Comparison of ENCODE assay signal across 10 cellular contexts in the genomic region with DNA sequence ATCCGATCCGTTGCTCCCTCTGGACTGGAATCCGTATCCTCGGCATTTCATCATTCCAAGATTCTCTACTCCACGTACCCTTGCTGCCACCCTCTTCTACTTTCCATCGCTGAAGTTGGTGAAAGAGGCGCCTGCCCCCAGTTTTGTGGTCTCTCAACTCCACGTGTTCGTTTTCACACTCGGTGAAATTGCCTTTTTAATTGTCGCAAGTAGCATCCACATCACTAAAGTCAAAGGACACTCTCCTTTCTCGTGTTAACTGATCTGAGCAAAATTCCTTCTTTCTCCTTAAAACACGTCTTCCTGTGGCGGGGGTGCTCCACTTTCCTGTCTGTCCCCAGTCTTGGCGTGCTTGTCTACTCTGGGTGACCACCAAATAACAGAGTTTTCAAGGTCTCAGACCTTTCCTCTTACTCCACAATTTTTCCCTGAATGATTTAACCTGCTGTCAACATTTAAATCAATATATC. TPM values are rescaled to one million over a fixed set of nuclear protein-coding genes. Genes with fewer than 3 reads are reported as not detected.
DNase-seq lines count a peak whose midpoint lies in the region; ATAC-seq, FAIRE-seq and TF ChIP-seq lines count a peak whose summit lies in the region.
"Had no signal": no experiment of that assay in that cellular context is flagged by ENCODE, and none has a peak within 500 bp of the region (broad histone marks: within the 10 kb centered on the region; RNA-seq: fewer than 3 reads in every experiment).

No MANE protein-coding gene starts in this region.

- POLR2A ChIA-PET in GM12878 (lab: Charles Lee), result no interaction called here

- H2AFZ ChIP-seq in GM12878 (ENCODE audit: control insufficient read depth, low read depth, low read length), result peak overlapping the region; percentile 88

- no peak for TF ChIP-seq POLR2A in GM12878 (IDR thresholded peaks at IDR 0.05; ENCODE audit: low read depth, low read length)

- no peak for TF ChIP-seq RAD21 in GM12878 (IDR thresholded peaks at IDR 0.05; ENCODE audit: insufficient read depth, low read depth, low read length)

- intact Hi-C loops in heart right ventricle (cut with DNase I) (loop anchor here in 2 of 10 donors (2.0 to 10.0 kb wide), 2 partner anchors 103 to 591 kb away; a partner anchor contains a TSS), left ventricle myocardium superior (cut with micrococcal nuclease) (no loop called here), GM12878 (cut with micrococcal nuclease; ENCODE audit: unreplicated experiment) (loop anchor here (1.0 kb wide), 1 partner anchor 86 kb away; no protein-coding TSS in a partner anchor), aorta (cut with DNase I) (no loop called here), posterior cingulate gyrus (cut with DNase I) (no loop called here)

- no peak for TF ChIP-seq EP300 in GM12878 (IDR thresholded peaks at IDR 0.05; ENCODE audit: borderline replicate concordance in 1 of 2, control insufficient read depth in 1 of 2, low read depth in 2 of 2, low read length in 2 of 2)

- H3K27me3 ChIP-seq in heart right ventricle (peaks cover 0 to 9% (median 0%) of the 10 kb centered on the region in 7 donors), GM12878 (replicated peaks in 1 of 2; ENCODE audit: control insufficient read depth in 2 of 2, insufficient read depth in 2 of 2, low read length in 1 of 2) (no peaks in the 10 kb centered on the region), mucosa of rectum (ENCODE audit: control insufficient read depth in 2 of 2, insufficient read depth in 2 of 2, low read length in 2 of 2) (no peaks in the 10 kb centered on the region), aorta (ENCODE audit: control insufficient read depth in 1 of 2, insufficient read depth in 2 of 2, low read length in 1 of 2) (no peaks in the 10 kb centered on the region)

- peaks cover 15% of the 10 kb centered on the region for H3K79me2 ChIP-seq in GM12878 (ENCODE audit: control insufficient read depth, insufficient read depth, low read length)

- H3K27ac ChIP-seq in heart right ventricle (peak overlapping the region in 2 of 10 donors; percentile 84 to 88), GM12878 (ENCODE audit: control insufficient read depth, insufficient read depth) (peak overlapping the region; percentile 74), mucosa of rectum (ENCODE audit: low read depth in 2 of 2, low read length in 2 of 2) (no peak overlapping the region), aorta (ENCODE audit: low read depth in 1 of 2, low read length in 2 of 2) (no peak overlapping the region)

- BruUV-seq in GM12878 (replicated peaks; lab: Mats Ljungman, UMichigan), result no TSS peak

- DNase-seq in heart right ventricle, result no peak
- DNase-seq in left ventricle myocardium superior, result no peak
- no peak for DNase-seq in GM12878 (ENCODE audit: low read depth, low spot score)
- DNase-seq in aorta, result no peak
- DNase-seq in GF-D8 (lab: John Stamatoyannopoulos, UW), result no peak
- no peak for DNase-seq in LoVo (ENCODE audit: low spot score)
- DNase-seq in posterior cingulate gyrus, result no peak
- DNase-seq: NCI-H82 had no signal

- H3K4me1 ChIP-seq in heart right ventricle (peaks cover 0 to 22% (median 11%) of the 10 kb centered on the region in 9 donors), GM12878 (ENCODE audit: control insufficient read depth, insufficient read depth, low read length) (peaks cover 5% of the 10 kb centered on the region), mucosa of rectum (ENCODE audit: control insufficient read depth in 2 of 2, insufficient read depth in 2 of 2, low read length in 2 of 2) (peaks cover 13% of the 10 kb centered on the region in 2 donors), aorta (ENCODE audit: control insufficient read depth in 1 of 2, insufficient read depth in 2 of 2, low read length in 2 of 2) (no peaks in the 10 kb centered on the region)

- H4K20me1 ChIP-seq in GM12878 (ENCODE audit: control insufficient read depth, insufficient read depth), result no peaks in the 10 kb centered on the region

- SMC1A ChIA-PET in GM12878 (lab: Charles Lee; ENCODE audit: uncharacterized antibody, unreplicated experiment), result interaction anchor here (0.7 kb wide), 1 partner anchor 331 kb away, joined by 3 read pairs; no protein-coding TSS in a partner anchor

- H3K4me3 ChIP-seq in heart right ventricle (peak overlapping the region in 9 of 10 donors; percentile 66 to 100 (median 83)), GM12878 (peak overlapping the region; percentile 81), mucosa of rectum (ENCODE audit: low read length in 2 of 2) (peak overlapping the region; percentile 77 to 88), aorta (ENCODE audit: low read length in 2 of 2) (peak overlapping the region; percentile 82 to 83)

- ATAC-seq in heart right ventricle (no peak), left ventricle myocardium superior (no peak), GM12878 (no peak), aorta (ENCODE audit: low FRiP score) (no peak)

- in situ Hi-C loops in GM12878 (cut with MboI), result no loop called here

- FAIRE-seq in GM12878 (lab: Jason Lieb, UNC), result no peak
- FAIRE-seq: G401.6 had no signal

- H3K9me3 ChIP-seq in heart right ventricle, result no peaks in the 10 kb centered on the region
- no peaks in the 10 kb centered on the region for H3K9me3 ChIP-seq in GM12878 (replicated peaks; ENCODE audit: control insufficient read depth, insufficient read depth, low read length)
- H3K9me3 ChIP-seq in mucosa of rectum (ENCODE audit: control insufficient read depth in 2 of 2, low read length in 2 of 2), result no peaks in the 10 kb centered on the region
- H3K9me3 ChIP-seq in aorta (ENCODE audit: control insufficient read depth, low read length), result no peaks in the 10 kb centered on the region

- WGBS in heart right ventricle, 2 donors, result 13 to 14% methylated on average over 15 of the region's 15 CpGs
- 23% methylated on average over 15 of the region's 15 CpGs for WGBS in GM12878 (ENCODE audit: insufficient coverage, insufficient replicate concordance, low lambda C conversion rate, missing lambda C conversion rate)
- 13% methylated on average over 15 of the region's 15 CpGs for WGBS in aorta, 2 donors

- RAD21 ChIA-PET in GM12878 (lab: Charles Lee; ENCODE audit: unreplicated experiment), result no interaction called here

- H3K4me2 ChIP-seq in GM12878 (ENCODE audit: control insufficient read depth, insufficient read depth), result peak overlapping the region; percentile 97

- TF ChIP-seq CTCF in heart right ventricle (IDR thresholded peaks at IDR 0.05) (no peak), GM12878 (IDR thresholded peaks at IDR 0.05 in 2 of 3, conservative IDR thresholded peaks at IDR 0.05 in 1 of 3; ENCODE audit: control insufficient read depth in 2 of 3, extremely low read depth in 1 of 3, insufficient read depth in 1 of 3, low read depth in 3 of 3, low read length in 3 of 3) (no peak)

- H3K9ac ChIP-seq in GM12878 (ENCODE audit: control insufficient read depth, insufficient read depth, low read length) (peak overlapping the region; percentile 77), mucosa of rectum (ENCODE audit: low read depth in 1 of 2, low read length in 2 of 2) (peak overlapping the region in 1 of 2 donors; percentile 74)

- H3K36me3 ChIP-seq in heart right ventricle (no peaks in the 10 kb centered on the region), GM12878 (ENCODE audit: control insufficient read depth in 2 of 2, insufficient read depth in 2 of 2, low read length in 1 of 2) (no peaks in the 10 kb centered on the region), mucosa of rectum (ENCODE audit: control insufficient read depth in 2 of 2, insufficient read depth in 2 of 2, low read length in 2 of 2) (no peaks in the 10 kb centered on the region), aorta (ENCODE audit: control insufficient read depth in 1 of 2, insufficient read depth in 2 of 2, low read length in 1 of 2) (no peaks in the 10 kb centered on the region)

- CTCF ChIA-PET in GM12878 (lab: Yijun Ruan, JAX), result no interaction called here

TF ChIP-seq in GM12878, 131 proteins besides CTCF, POLR2A, EP300 and RAD21:
- TF ChIP-seq RUNX3 (IDR thresholded peaks at IDR 0.05; ENCODE audit: low read length) (peak; percentile 27; the same call in 1 of the 2 replicates), IKZF2 (IDR thresholded peaks at IDR 0.05) (0 out of 4 replicates have a peak, but pooled peaks of 1 of the 2 experiments have one; percentile 35), ETV6 (conservative IDR thresholded peaks at IDR 0.05 in 1 of 2, IDR thresholded peaks at IDR 0.05 in 1 of 2; ENCODE audit: borderline replicate concordance in 1 of 2, low read depth in 1 of 2) (no peak)

RNA-seq across cellular contexts. Expression of a gene that starts 1.1 kb away (rescaled TPM):
- total RNA-seq in heart right ventricle, result 1 to 10 TPM; 4.4 to 9.4 (median 6.5) TPM
- 1 to 10 TPM; 2.5 to 4.4 TPM for polyA plus RNA-seq in heart right ventricle
- 8.4 TPM for total RNA-seq in left ventricle myocardium superior
- total RNA-seq in GM12878 (2013; cell fraction: nucleolus; rRNA removed), result 63.3 and 72.4 TPM in 2 replicates
- total RNA-seq in GM12878 (2014; rRNA removed), result 19.0 and 24.7 TPM in 2 replicates
- total RNA-seq in GM12878 (2014; rRNA removed; fragmentation: Illumina TruSeq; extraction: Trizol), result 15.7 and 17.5 TPM in 2 replicates
- 20.7 and 21.8 TPM in 2 replicates for total RNA-seq in GM12878 (2021)
- 4.9 TPM for polyA plus RNA-seq in GM12878 (2011; ENCODE audit: low read depth)
- polyA plus RNA-seq in GM12878 (2011; rRNA removed), result 17.0 and 17.8 TPM in 2 replicates
- polyA plus RNA-seq in GM12878 (2011; cell fraction: cytosol; rRNA removed), result 18.8 and 22.0 TPM in 2 replicates
- 47.4 and 53.0 TPM in 2 replicates for polyA plus RNA-seq in GM12878 (2011; cell fraction: nucleus; rRNA removed)
- polyA plus RNA-seq in GM12878 (2012), result 5.6 and 6.4 TPM in 2 replicates
- polyA plus RNA-seq in GM12878 (2014; fragmentation: Illumina TruSeq; extraction: Trizol), result 13.3 and 14.8 TPM in 2 replicates
- polyA plus RNA-seq in GM12878 (2014; fragmentation: Nextera tagmentation; extraction: Ambion mirVana), result 1 to 10 TPM; 3.3 to 4.7 TPM
- 19.3 and 24.6 TPM in 2 replicates for polyA plus RNA-seq in GM12878 (2014; rRNA removed)
- polyA plus RNA-seq in GM12878 (2016; fragmentation: Nextera tagmentation; extraction: Ambion mirVana), result 10 to 100 TPM; 12.3 to 13.3 TPM
- 24.1 and 32.9 TPM in 2 replicates for polyA minus RNA-seq in GM12878 (2011; rRNA and poly(A)+ RNA removed)
- polyA minus RNA-seq in GM12878 (2011; cell fraction: cytosol; rRNA and poly(A)+ RNA removed), result 6.9 and 9.4 TPM in 2 replicates
- 28.3 and 41.2 TPM in 2 replicates for polyA minus RNA-seq in GM12878 (2011; cell fraction: nucleus; rRNA and poly(A)+ RNA removed)
- total RNA-seq in aorta, result 10 to 100 TPM in 1 of 2 donors, 1 to 10 TPM in 1; 5.7 to 13.1 TPM
- 1 to 10 TPM; 1.8 to 2.4 TPM for polyA plus RNA-seq in aorta
